In genomic region chr16:66928702-66929388, GRCh38 we compare ENCODE assay signal across 10 cellular contexts. TPM values are rescaled to one million over a fixed set of nuclear protein-coding genes. Genes with fewer than 3 reads are reported as not detected.
A peak's percentile ranks its signal among the peaks of the same experiment; 100 is the strongest.
DNase-seq lines count a peak whose midpoint lies in the region; TF ChIP-seq lines count a peak whose summit lies in the region.
"Had no signal": no experiment of that assay in that cellular context is flagged by ENCODE, and none has a peak within 500 bp of the region (broad histone marks: within the 10 kb centered on the region; RNA-seq: fewer than 3 reads in every experiment).

No MANE protein-coding gene starts in this region.

- H3K27me3 Mint-ChIP-seq in chondrocyte (ENCODE audit: low read depth), result peaks cover 3% of the 10 kb centered on the region

- peaks cover 2% of the 10 kb centered on the region for H3K36me3 Mint-ChIP-seq in chondrocyte (ENCODE audit: low read depth)

- DNase-seq in DMS53 (lab: John Stamatoyannopoulos, UW) (peak; percentile 46), DMS53 treated with DMSO at 0.1 percent for 48 hours (lab: John Stamatoyannopoulos, UW; ENCODE audit: unreplicated experiment) (no peak), NCI-H226 (peak; percentile 49), chondrocyte (ENCODE audit: low spot score) (no peak), renal cortical epithelial cell (ENCODE audit: low read depth) (peak; percentile 41), mesenteric fat pad (ENCODE audit: low spot score) (no peak), NCI-H2171 (lab: John Stamatoyannopoulos, UW) (no peak), NCI-H146 (lab: John Stamatoyannopoulos, UW) (no peak)

- no peak overlapping the region for H3K4me3 Mint-ChIP-seq in chondrocyte (ENCODE audit: unreplicated experiment)
- H3K4me3 Mint-ChIP-seq: B cell, T-cell had no signal

- peaks cover 56% of the 10 kb centered on the region for H3K4me1 Mint-ChIP-seq in chondrocyte (ENCODE audit: low read depth)

- TF ChIP-seq CTCF in chondrocyte (IDR thresholded peaks at IDR 0.05), result peak; percentile 73

- H3K27ac Mint-ChIP-seq in chondrocyte (ENCODE audit: unreplicated experiment), result no peak overlapping the region
- H3K27ac Mint-ChIP-seq: B cell, T-cell had no signal

- no peaks in the 10 kb centered on the region for H3K9me3 Mint-ChIP-seq in chondrocyte (ENCODE audit: low read depth)
- H3K9me3 Mint-ChIP-seq: T-cell had no signal

RNA-seq across cellular contexts. Expression of gene RRAD, which starts 3.5 kb away (rescaled TPM):
- total RNA-seq in chondrocyte (0.75 to 6.5 TPM (median 4.4 TPM) in 3 replicates), renal cortical epithelial cell (177 and 379 TPM in 2 replicates), mesenteric fat pad (3.4 TPM)

RNA-seq across cellular contexts. Expression of gene CIAO2B, which starts 5.4 kb away (rescaled TPM):
- 55.9 to 64.9 TPM (median 61.3 TPM) in 3 replicates for total RNA-seq in chondrocyte
- 129 and 264 TPM in 2 replicates for total RNA-seq in renal cortical epithelial cell
- total RNA-seq in mesenteric fat pad, result 63.1 TPM

RNA-seq across cellular contexts. Expression of gene CES2, which starts 6.5 kb away (rescaled TPM):
- total RNA-seq in chondrocyte, result 25.2 to 27.9 TPM (median 26.0 TPM) in 3 replicates
- total RNA-seq in renal cortical epithelial cell, result 34.7 and 53.9 TPM in 2 replicates
- total RNA-seq in mesenteric fat pad, result 47.6 TPM

RNA-seq across cellular contexts. Expression of gene CDH16, which starts 10.2 kb away (rescaled TPM):
- not detected in 3 replicates for total RNA-seq in chondrocyte
- total RNA-seq in renal cortical epithelial cell, result 7.8 and 414 TPM in 2 replicates
- not detected for total RNA-seq in mesenteric fat pad
- total RNA-seq: B cell, T-cell had no signal

RNA-seq across cellular contexts. Expression of gene CES3, which starts 32.2 kb away (rescaled TPM):
- total RNA-seq in chondrocyte (0.12 to 0.75 TPM (median 0.13 TPM) in 3 replicates), renal cortical epithelial cell (0.69 and 1.3 TPM in 2 replicates), mesenteric fat pad (0.55 TPM)

Comparison
In these comparisons a context has a peak if more than half of its experiments do, and no peak if none do; other contexts are left out.
1. DNase-seq: peak in DMS53 (single experiment), NCI-H226 (single experiment) and renal cortical epithelial cell (single experiment); none in DMS53 treated with DMSO at 0.1 percent for 48 hours (single experiment), chondrocyte (single experiment), mesenteric fat pad (single experiment), NCI-H2171 (single experiment) and NCI-H146 (single experiment).
2. RNA of gene RRAD, which starts 3.5 kb away (total RNA-seq): 177 to 379 TPM in renal cortical epithelial cell; 0.75 to 6.5 TPM in chondrocyte and 3.4 TPM in mesenteric fat pad (single experiment); every median in the first group is over 10 times any median in the second.